16 cellular contexts compared by ENCODE assay signal in the genomic region with DNA sequence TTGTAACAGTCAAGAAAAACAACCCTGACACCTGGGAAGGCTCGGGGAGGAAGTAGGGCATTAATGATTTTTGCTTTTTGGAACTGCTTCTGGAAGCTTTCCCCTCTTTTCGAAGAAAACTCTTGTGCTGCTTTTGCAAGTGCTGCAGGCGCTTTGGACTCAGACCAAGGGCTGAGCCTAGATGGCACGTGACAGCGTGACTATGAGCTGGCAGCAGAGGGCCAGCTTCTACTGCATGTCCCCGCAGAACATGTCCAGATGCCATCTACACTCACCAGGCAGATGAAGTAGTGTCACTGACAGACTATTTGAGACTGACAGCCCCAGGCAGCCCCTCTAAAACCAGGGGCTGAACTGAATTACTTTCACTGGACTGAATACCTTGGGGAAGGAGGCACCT. TPM values are rescaled to one million over a fixed set of nuclear protein-coding genes. Genes with fewer than 3 reads are reported as not detected.
DNase-seq lines count a peak whose midpoint lies in the region; ATAC-seq and TF ChIP-seq lines count a peak whose summit lies in the region.
"Had no signal": no experiment of that assay in that cellular context is flagged by ENCODE, and none has a peak within 500 bp of the region (broad histone marks: within the 10 kb centered on the region; RNA-seq: fewer than 3 reads in every experiment).

No MANE protein-coding gene starts in this region.

- intact Hi-C loops in vagina (cut with DNase I), result no loop called here

- no peaks in the 10 kb centered on the region for H3K4me1 ChIP-seq in vagina
- H3K4me1 ChIP-seq: body of pancreas had no signal

- no peak overlapping the region for H3K4me3 ChIP-seq in vagina
- H3K4me3 ChIP-seq: body of pancreas, PC-9 had no signal

- peak overlapping the region; percentile 28 for H3K27ac ChIP-seq in vagina
- H3K27ac ChIP-seq: body of pancreas, PC-9 had no signal

- TF ChIP-seq CTCF in vagina (IDR thresholded peaks at IDR 0.05), result no peak

- no peaks in the 10 kb centered on the region for H3K27me3 ChIP-seq in vagina
- H3K27me3 ChIP-seq: body of pancreas had no signal

- ATAC-seq in GM18861 (IDR thresholded peaks at IDR 0.05; ENCODE audit: unreplicated experiment), result no peak
- ATAC-seq: body of pancreas; stimulated activated memory B cell treated with anti-CD40 and anti-IgM and Interleukin-4, amounts not matched to agents 10 μg/mL and 1 μg/mL and 100 μg/mL, for 72 hours had no signal

- no peaks in the 10 kb centered on the region for H3K9me3 ChIP-seq in vagina
- H3K9me3 ChIP-seq: body of pancreas had no signal

- no peaks in the 10 kb centered on the region for H3K36me3 ChIP-seq in vagina

- TF ChIP-seq POLR2A in vagina (IDR thresholded peaks at IDR 0.05), result no peak

- DNase-seq in NCI-H2196 treated with DMSO at 0.1 percent for 48 hours (lab: John Stamatoyannopoulos, UW; ENCODE audit: unreplicated experiment) (peak; percentile 6), NCI-H2196 (lab: John Stamatoyannopoulos, UW; ENCODE audit: unreplicated experiment) (no peak), anterior cingulate cortex (lab: John Stamatoyannopoulos, UW) (peak in 36 of 58 donors; percentile 0 to 73 (median 12)), iris pigment epithelial cell (ENCODE audit: low read depth) (peak; percentile 16), vagina (ENCODE audit: extremely low spot score in 2 of 2) (no peak), NCI-H526 treated with DMSO at 0.1 percent for 48 hours (lab: John Stamatoyannopoulos, UW) (no peak)
- no peak for DNase-seq in stimulated activated naive CD4-positive, alpha-beta T cell treated with Interleukin-2 at 50 U/mL for 16 hours (lab: John Stamatoyannopoulos, UW)
- DNase-seq: 8988T, IMR-90, NCI-H2081 had no signal

RNA-seq across cellular contexts. Expression of a gene that starts 6.2 kb away (rescaled TPM):
- 3.2 TPM for total RNA-seq in vagina
- total RNA-seq: G401, IMR-90 had no signal

RNA-seq across cellular contexts. Expression of a gene that starts 56.0 kb away (rescaled TPM):
- total RNA-seq in vagina, result not detected
- total RNA-seq: body of pancreas, G401, H1, IMR-90, PC-9 had no signal

Comparison
In these comparisons a context has a peak if more than half of its experiments do, and no peak if none do; other contexts are left out.
1. DNase-seq: peak in NCI-H2196 treated with DMSO at 0.1 percent for 48 hours (single experiment), anterior cingulate cortex (36 of 58) and iris pigment epithelial cell (single experiment); none in NCI-H2196 (single experiment), vagina (0 of 2), stimulated activated naive CD4-positive, alpha-beta T cell treated with Interleukin-2 at 50 U/mL for 16 hours (single experiment) and NCI-H526 treated with DMSO at 0.1 percent for 48 hours (single experiment).